In genomic region chr11:73178092-73178539, GRCh38 we compare ENCODE assay signal across 8 cellular contexts. TPM values are rescaled to one million over a fixed set of nuclear protein-coding genes. Genes with fewer than 3 reads are reported as not detected.
DNase-seq lines count a peak whose midpoint lies in the region; ATAC-seq, FAIRE-seq and TF ChIP-seq lines count a peak whose summit lies in the region.

No MANE protein-coding gene starts in this region.

- no peak overlapping the region for H3K9ac ChIP-seq in HepG2 (ENCODE audit: insufficient read depth, low read depth, low read length)

- no peaks in the 10 kb centered on the region for H3K79me2 ChIP-seq in HepG2 (ENCODE audit: insufficient read depth, low read length)

- intact Hi-C loops in HepG2 (cut with micrococcal nuclease; ENCODE audit: unreplicated experiment): loop anchor here (1.0 to 10.0 kb wide), 4 partner anchors 53 to 451 kb away; no protein-coding TSS in a partner anchor

- peak; percentile 81 for TF ChIP-seq CTCF in GM10248 (IDR thresholded peaks at IDR 0.05; ENCODE audit: control extremely low read depth, extremely low read depth, low read depth, missing control alignments)
- TF ChIP-seq CTCF in chondrocyte (IDR thresholded peaks at IDR 0.05): peak; percentile 99
- TF ChIP-seq CTCF in HepG2 (CRISPR knock-in tag; IDR thresholded peaks at IDR 0.05): peak; percentile 99

- WGBS in HepG2 (ENCODE audit: low lambda C conversion rate): 2% methylated on average over 8 of the region's 9 CpGs

- H3K9me3 ChIP-seq in HepG2 (ENCODE audit: low read length): no peaks in the 10 kb centered on the region

- H3K4me1 Mint-ChIP-seq in chondrocyte (ENCODE audit: low read depth): peaks cover 37% of the 10 kb centered on the region

- no peak overlapping the region for H3K27ac ChIP-seq in HepG2 (ENCODE audit: extremely low read length, insufficient read depth, low read length)

- H3K4me3 ChIP-seq in HepG2 (replicated peaks in 1 of 3; ENCODE audit: insufficient read depth in 1 of 3, low read depth in 2 of 3, low read length in 3 of 3): peak overlapping the region; percentile 24 to 64 (median 29); a peak in 5 of 6 replicates

- ATAC-seq in HG02763 (IDR thresholded peaks at IDR 0.05; ENCODE audit: unreplicated experiment): peak; percentile 67
- peak; percentile 72 for ATAC-seq in HepG2
- ATAC-seq in GM18858 (IDR thresholded peaks at IDR 0.05; ENCODE audit: unreplicated experiment): no peak

- peak; percentile 98 for TF ChIP-seq RAD21 in HepG2 (CRISPR knock-in tag; IDR thresholded peaks at IDR 0.05)

- H3K4me2 ChIP-seq in HepG2 (ENCODE audit: low read depth, low read length): peak overlapping the region; percentile 98

- CTCF ChIA-PET in GM10248 (lab: Yijun Ruan, JAX) (interaction anchor here (0.6 to 8.1 kb wide), 73 partner anchors 12 to 591 kb away, joined by 3 to 204 read pairs (median 4); partner anchors contain the start of genes ARHGEF17, FCHSD2, P2RY6 and STARD10), HepG2 (lab: Yijun Ruan, JAX; ENCODE audit: low intra/inter-chr PET ratio, low total read pairs) (interaction anchor here (0.8 to 2.9 kb wide), 6 partner anchors 20 to 347 kb away, joined by 4 to 12 read pairs (median 6); partner anchors contain the start of gene FCHSD2)

- peaks cover 71% of the 10 kb centered on the region for H3K4me1 ChIP-seq in HepG2 (ENCODE audit: insufficient read depth, low read length)

- no TSS peak for BruUV-seq in HepG2 (replicated peaks; lab: Mats Ljungman, UMichigan)

- peaks cover 5% of the 10 kb centered on the region for H3K27me3 Mint-ChIP-seq in chondrocyte (ENCODE audit: low read depth)

- TF ChIP-seq EP300 in HepG2 (IDR thresholded peaks at IDR 0.05; ENCODE audit: low read depth in 2 of 2, low read length in 2 of 2): 0 out of 4 replicates have a peak, but pooled peaks of 1 of the 2 experiments have one; percentile 7
- TF ChIP-seq EP300 in HepG2 (CRISPR knock-in tag; IDR thresholded peaks at IDR 0.05; ENCODE audit: borderline replicate concordance): no peak

- H3K4me3 Mint-ChIP-seq in chondrocyte (ENCODE audit: unreplicated experiment): no peak overlapping the region

- no peaks in the 10 kb centered on the region for H3K27me3 ChIP-seq in HepG2 (ENCODE audit: control insufficient read depth in 1 of 2, insufficient read depth in 2 of 2, low read length in 2 of 2)

- H4K20me1 ChIP-seq in HepG2 (ENCODE audit: insufficient read depth, low read length): no peaks in the 10 kb centered on the region

- H3K27ac Mint-ChIP-seq in chondrocyte (ENCODE audit: unreplicated experiment): no peak overlapping the region

- no peaks in the 10 kb centered on the region for H3K36me3 ChIP-seq in HepG2 (replicated peaks in 1 of 2; ENCODE audit: control insufficient read depth in 1 of 2, insufficient read depth in 2 of 2, low read length in 2 of 2)

- H3K36me3 Mint-ChIP-seq in chondrocyte (ENCODE audit: low read depth): peaks cover 1% of the 10 kb centered on the region

- H2AFZ ChIP-seq in HepG2 (ENCODE audit: low read length): peak overlapping the region; percentile 32

- in situ Hi-C loops in HepG2 (cut with HindIII; ENCODE audit: extremely low pct_ligation_motif_present, low pct_unique_long_range_greater_than_20kb): loop anchor here (5.0 kb wide), 2 partner anchors 36 to 351 kb away; partner anchors contain the start of gene FCHSD2

- DNase-seq in GM10248 (ENCODE audit: extremely low spot score) (peak; percentile 90), NCI-H2196 (lab: John Stamatoyannopoulos, UW; ENCODE audit: unreplicated experiment) (peak; percentile 68), chondrocyte (ENCODE audit: low spot score) (no peak), HepG2 (ENCODE audit: low spot score) (peak; percentile 73)
- DNase-seq in activated CD4-positive, alpha-beta T cell treated with anti-CD3 and anti-CD28 coated beads for 1 hour: peak; percentile 77
- peak; percentile 80 for DNase-seq in stimulated activated CD4-positive, alpha-beta T cell treated with anti-CD3 and anti-CD28 coated beads, Interleukin-4, amount 100 ng/mL, for 1 hour

- peaks cover 6% of the 10 kb centered on the region for H3K9me3 Mint-ChIP-seq in chondrocyte (ENCODE audit: low read depth)

- FAIRE-seq in HepG2 (lab: Jason Lieb, UNC): peak; percentile 70

- no peak for TF ChIP-seq POLR2A in HepG2 (IDR thresholded peaks at IDR 0.05; ENCODE audit: insufficient read depth in 1 of 2, low read depth in 2 of 2, low read length in 2 of 2)

- POLR2A ChIA-PET in GM10248 (lab: Yijun Ruan, JAX): interaction anchor here (1.0 to 1.3 kb wide), 2 partner anchors 337 to 365 kb away, joined by 3 read pairs; no protein-coding TSS in a partner anchor
- POLR2A ChIA-PET in HepG2 (lab: Yijun Ruan, JAX): interaction anchor here (0.6 to 4.3 kb wide), 13 partner anchors 11 to 1336 kb away, joined by 3 to 133 read pairs (median 3); partner anchors contain the start of genes FCHSD2 and STARD10

TF ChIP-seq in HepG2, 621 proteins besides CTCF, POLR2A, EP300 and RAD21 (continues in another document):
- TF ChIP-seq FOSL2 (CRISPR knock-in tag; IDR thresholded peaks at IDR 0.05) (0 out of 2 replicates have a peak, but pooled peaks have one; percentile 36), ZBTB25 (CRISPR knock-in tag; IDR thresholded peaks at IDR 0.05) (0 out of 2 replicates have a peak, but pooled peaks have one; percentile 61), GATAD2A (CRISPR knock-in tag; IDR thresholded peaks at IDR 0.05) (peak; percentile 29; the same call in 1 of the 2 replicates), ZNF614 (CRISPR knock-in tag; IDR thresholded peaks at IDR 0.05; ENCODE audit: borderline replicate concordance) (0 out of 2 replicates have a peak, but pooled peaks have one; percentile 41), SP140L (CRISPR knock-in tag; IDR thresholded peaks at IDR 0.05; ENCODE audit: borderline replicate concordance) (no peak)

RNA-seq across cellular contexts. Expression of gene FCHSD2, which starts 36.0 kb away (rescaled TPM):
- total RNA-seq in chondrocyte (38.7 to 69.5 TPM (median 66.8 TPM) in 3 replicates), HepG2 (2016; rRNA removed; fragmentation: Illumina TruSeq; extraction: Trizol) (20.5 and 23.6 TPM in 2 replicates)
- 36.4 and 45.6 TPM in 2 replicates for total RNA-seq in HepG2 (2016; cell fraction: cytosol; rRNA removed; fragmentation: Illumina TruSeq; extraction: Trizol; ENCODE audit: low read depth)
- 17.9 and 25.0 TPM in 2 replicates for total RNA-seq in HepG2 (2016; cell fraction: insoluble cytoplasmic fraction; rRNA removed; fragmentation: Illumina TruSeq; extraction: Trizol)
- total RNA-seq in HepG2 (2016; cell fraction: membrane; rRNA removed; fragmentation: Illumina TruSeq; extraction: Trizol): 23.5 and 26.3 TPM in 2 replicates
- 28.1 and 35.4 TPM in 2 replicates for total RNA-seq in HepG2 (2016; cell fraction: nucleus; rRNA removed; fragmentation: Illumina TruSeq; extraction: Trizol)
- 24.6 and 24.8 TPM in 2 replicates for polyA plus RNA-seq in HepG2 (2011; rRNA removed)
- polyA plus RNA-seq in HepG2 (2011; cell fraction: cytosol; rRNA removed): 14.0 and 18.1 TPM in 2 replicates
- polyA plus RNA-seq in HepG2 (2011; cell fraction: nucleus; rRNA removed): 32.8 and 33.0 TPM in 2 replicates
- polyA plus RNA-seq in HepG2 (2012): 20.0 and 26.1 TPM in 2 replicates
- polyA plus RNA-seq in HepG2 (2016; cell fraction: cytosol; fragmentation: Illumina TruSeq; extraction: Trizol; ENCODE audit: low read depth): 8.8 and 9.5 TPM in 2 replicates
- polyA plus RNA-seq in HepG2 (2016; cell fraction: insoluble cytoplasmic fraction; fragmentation: Illumina TruSeq; extraction: Trizol; ENCODE audit: low read depth): 27.6 and 28.5 TPM in 2 replicates
- polyA plus RNA-seq in HepG2 (2016; cell fraction: membrane; fragmentation: Illumina TruSeq; extraction: Trizol; ENCODE audit: low read depth): 18.7 and 19.6 TPM in 2 replicates
- 50.7 and 53.8 TPM in 2 replicates for polyA plus RNA-seq in HepG2 (2016; cell fraction: nucleus; fragmentation: Illumina TruSeq; extraction: Trizol; ENCODE audit: insufficient read depth, low read depth)
- polyA minus RNA-seq in HepG2 (2011; rRNA and poly(A)+ RNA removed; ENCODE audit: low replicate concordance): 9.0 and 22.4 TPM in 2 replicates
- polyA minus RNA-seq in HepG2 (2011; cell fraction: cytosol; rRNA and poly(A)+ RNA removed): 21.3 and 25.2 TPM in 2 replicates
- polyA minus RNA-seq in HepG2 (2011; cell fraction: nucleus; rRNA and poly(A)+ RNA removed): 51.1 and 62.9 TPM in 2 replicates

RNA-seq across cellular contexts. Expression of gene P2RY2, which starts 40.0 kb away (rescaled TPM):
- total RNA-seq in chondrocyte (0.32 TPM in 1 of 3 replicates, not detected in the others), HepG2 (2016; rRNA removed; fragmentation: Illumina TruSeq; extraction: Trizol) (3.0 and 3.1 TPM in 2 replicates)
- total RNA-seq in HepG2 (2016; cell fraction: cytosol; rRNA removed; fragmentation: Illumina TruSeq; extraction: Trizol; ENCODE audit: low read depth): 0.71 and 0.91 TPM in 2 replicates
- 2.6 and 3.4 TPM in 2 replicates for total RNA-seq in HepG2 (2016; cell fraction: insoluble cytoplasmic fraction; rRNA removed; fragmentation: Illumina TruSeq; extraction: Trizol)
- total RNA-seq in HepG2 (2016; cell fraction: membrane; rRNA removed; fragmentation: Illumina TruSeq; extraction: Trizol): 2.5 and 3.7 TPM in 2 replicates
- 2.9 and 3.2 TPM in 2 replicates for total RNA-seq in HepG2 (2016; cell fraction: nucleus; rRNA removed; fragmentation: Illumina TruSeq; extraction: Trizol)
- polyA plus RNA-seq in HepG2 (2011; rRNA removed): 0.95 and 1.6 TPM in 2 replicates
- 1.0 and 1.1 TPM in 2 replicates for polyA plus RNA-seq in HepG2 (2011; cell fraction: cytosol; rRNA removed)
- polyA plus RNA-seq in HepG2 (2011; cell fraction: nucleus; rRNA removed): 1.6 TPM in 2 replicates
- polyA plus RNA-seq in HepG2 (2012): 0.24 and 0.47 TPM in 2 replicates
- polyA plus RNA-seq in HepG2 (2016; cell fraction: cytosol; fragmentation: Illumina TruSeq; extraction: Trizol; ENCODE audit: low read depth): 0.67 and 1.3 TPM in 2 replicates
- polyA plus RNA-seq in HepG2 (2016; cell fraction: insoluble cytoplasmic fraction; fragmentation: Illumina TruSeq; extraction: Trizol; ENCODE audit: low read depth): 2.5 and 3.0 TPM in 2 replicates
- 2.0 and 2.3 TPM in 2 replicates for polyA plus RNA-seq in HepG2 (2016; cell fraction: membrane; fragmentation: Illumina TruSeq; extraction: Trizol; ENCODE audit: low read depth)
- polyA plus RNA-seq in HepG2 (2016; cell fraction: nucleus; fragmentation: Illumina TruSeq; extraction: Trizol; ENCODE audit: insufficient read depth, low read depth): 2.1 and 3.2 TPM in 2 replicates
- 1.4 and 2.5 TPM in 2 replicates for polyA minus RNA-seq in HepG2 (2011; rRNA and poly(A)+ RNA removed; ENCODE audit: low replicate concordance)
- polyA minus RNA-seq in HepG2 (2011; cell fraction: cytosol; rRNA and poly(A)+ RNA removed): 0.49 and 1.5 TPM in 2 replicates
- 0.77 and 1.1 TPM in 2 replicates for polyA minus RNA-seq in HepG2 (2011; cell fraction: nucleus; rRNA and poly(A)+ RNA removed)
